Comparison of ENCODE assay signal across 31 cellular contexts in the genomic region with DNA sequence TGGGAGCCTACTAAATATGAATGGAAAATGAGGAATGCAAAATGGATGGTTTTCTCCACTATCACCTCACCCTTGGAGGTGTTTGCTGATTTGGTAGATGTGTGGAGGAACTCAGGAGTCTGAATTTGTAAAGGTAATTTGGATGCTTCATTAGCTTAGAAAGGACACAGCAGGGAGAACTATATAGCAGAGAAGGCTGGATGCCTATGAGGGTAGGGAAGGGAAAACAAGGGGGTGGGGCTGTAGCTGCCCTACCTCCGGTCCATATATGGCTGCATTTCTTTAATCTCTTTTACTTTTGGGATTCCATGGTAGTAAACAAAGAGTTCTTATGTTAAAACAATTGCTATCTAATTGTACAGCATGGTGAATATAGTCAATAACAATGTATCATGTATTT. TPM values are rescaled to one million over a fixed set of nuclear protein-coding genes. Genes with fewer than 3 reads are reported as not detected.
"Had no signal": no experiment of that assay in that cellular context is flagged by ENCODE, and none has a peak within 500 bp of the region (broad histone marks: within the 10 kb centered on the region; RNA-seq: fewer than 3 reads in every experiment).

No MANE protein-coding gene starts in this region.

- H3K4me3 Mint-ChIP-seq: activated CD4-positive, alpha-beta T cell treated with anti-CD3 and anti-CD28 coated beads, Interleukin-2, amount 10 ng/mL, durations not matched to agents 24 days and 14 days; activated CD8-positive, alpha-beta T cell treated with anti-CD3 and anti-CD28 coated beads for 36 hours; activated naive CD8-positive, alpha-beta T cell treated with anti-CD3 and anti-CD28 coated beads for 36 hours; activated T-cell treated with anti-CD3 and anti-CD28 coated beads, Interleukin-2, amount 50 U/mL, for 72 hours; activated T-helper 17 cell treated with anti-CD3 and anti-CD28 coated beads, Interleukin-2, amount 50 U/mL, for 72 hours had no signal

- H3K4me3 ChIP-seq: PC-9 had no signal

- H3K36me3 Mint-ChIP-seq: activated naive CD8-positive, alpha-beta T cell treated with anti-CD3 and anti-CD28 coated beads for 36 hours had no signal

- H3K27me3 ChIP-seq: brain microvascular endothelial cell had no signal

- H3K27ac ChIP-seq: brain microvascular endothelial cell, PC-9, VCaP had no signal

- H3K36me3 ChIP-seq: brain microvascular endothelial cell had no signal

- DNase-seq: activated CD4-positive, alpha-beta T cell treated with anti-CD3 and anti-CD28 coated beads, Interleukin-2, amount 10 ng/mL, durations not matched to agents 24 days and 14 days; activated CD4-positive, alpha-beta T cell treated with anti-CD3 and anti-CD28 coated beads, Interleukin-2, amount 50 U/mL, for 4 hours; activated CD8-positive, alpha-beta T cell treated with anti-CD3 and anti-CD28 coated beads for 36 hours; activated effector memory CD4-positive, alpha-beta T cell treated with anti-CD3 and anti-CD28 coated beads, Interleukin-2, amount 50 U/mL, for 16 hours; activated naive CD4-positive, alpha-beta T cell; activated naive CD4-positive, alpha-beta T cell treated with anti-CD3 and anti-CD28 coated beads, Interleukin-2, amount 50 U/mL, for 16 hours; activated naive CD8-positive, alpha-beta T cell treated with anti-CD3 and anti-CD28 coated beads for 36 hours; activated T-cell treated with anti-CD3 and anti-CD28 coated beads, Interleukin-2, amount 50 U/mL, for 1 hour; activated T-cell treated with anti-CD3 and anti-CD28 coated beads, Interleukin-2, amount 50 U/mL, for 72 hours; amniotic stem cell; aorta; brain microvascular endothelial cell; central memory CD4-positive, alpha-beta T cell; Karpas-422; KBM-7; NCI-H1105; NCI-H1417 treated with DMSO at 0.1 percent for 48 hours; NCI-H187 treated with DMSO at 0.1 percent for 48 hours; NCI-H2081; NCI-H226; NCI-H446 treated with DMSO at 0.1 percent for 48 hours; NCI-H524 treated with DMSO at 0.1 percent for 48 hours; PC-9; Right ventricle myocardium superior; SW 1271; T-helper 1 cell; T-helper 2 cell; T-helper 9 cell had no signal

- H3K27ac Mint-ChIP-seq: activated CD4-positive, alpha-beta T cell treated with anti-CD3 and anti-CD28 coated beads, Interleukin-2, amount 10 ng/mL, durations not matched to agents 24 days and 14 days; activated CD8-positive, alpha-beta T cell treated with anti-CD3 and anti-CD28 coated beads for 36 hours; activated naive CD8-positive, alpha-beta T cell treated with anti-CD3 and anti-CD28 coated beads for 36 hours; activated T-cell treated with anti-CD3 and anti-CD28 coated beads, Interleukin-2, amount 50 U/mL, for 72 hours; activated T-helper 17 cell treated with anti-CD3 and anti-CD28 coated beads, Interleukin-2, amount 50 U/mL, for 72 hours had no signal

- H3K4me2 ChIP-seq: PC-9 had no signal

- H2AFZ ChIP-seq: PC-9 had no signal

- ATAC-seq: activated CD8-positive, alpha-beta T cell treated with anti-CD3 and anti-CD28 coated beads for 36 hours; activated T-cell treated with anti-CD3 and anti-CD28 coated beads, Interleukin-2, amount 50 U/mL, for 72 hours; activated T-helper 17 cell treated with anti-CD3 and anti-CD28 coated beads, Interleukin-2, amount 50 U/mL, for 72 hours had no signal

- H3K9me3 Mint-ChIP-seq: activated CD4-positive, alpha-beta T cell treated with anti-CD3 and anti-CD28 coated beads, Interleukin-2, amount 10 ng/mL, durations not matched to agents 24 days and 14 days; activated CD8-positive, alpha-beta T cell treated with anti-CD3 and anti-CD28 coated beads for 36 hours; activated naive CD8-positive, alpha-beta T cell treated with anti-CD3 and anti-CD28 coated beads for 36 hours; activated T-cell treated with anti-CD3 and anti-CD28 coated beads, Interleukin-2, amount 50 U/mL, for 72 hours; activated T-helper 17 cell treated with anti-CD3 and anti-CD28 coated beads, Interleukin-2, amount 50 U/mL, for 72 hours had no signal

RNA-seq across cellular contexts. Expression of gene EHF, which starts 4.8 kb away (rescaled TPM):
- total RNA-seq: activated CD4-positive, alpha-beta T cell treated with anti-CD3 and anti-CD28 coated beads, Interleukin-2, amount 10 ng/mL, durations not matched to agents 24 days and 14 days; activated CD8-positive, alpha-beta memory T cell treated with anti-CD3 and anti-CD28 coated beads for 36 hours; activated CD8-positive, alpha-beta T cell treated with anti-CD3 and anti-CD28 coated beads for 36 hours; activated naive CD8-positive, alpha-beta T cell treated with anti-CD3 and anti-CD28 coated beads for 36 hours; activated T-cell treated with anti-CD3 and anti-CD28 coated beads, Interleukin-2, amount 50 U/mL, for 72 hours had no signal
